Comparison of ENCODE assay signal across 1 cellular context in the genomic region with DNA sequence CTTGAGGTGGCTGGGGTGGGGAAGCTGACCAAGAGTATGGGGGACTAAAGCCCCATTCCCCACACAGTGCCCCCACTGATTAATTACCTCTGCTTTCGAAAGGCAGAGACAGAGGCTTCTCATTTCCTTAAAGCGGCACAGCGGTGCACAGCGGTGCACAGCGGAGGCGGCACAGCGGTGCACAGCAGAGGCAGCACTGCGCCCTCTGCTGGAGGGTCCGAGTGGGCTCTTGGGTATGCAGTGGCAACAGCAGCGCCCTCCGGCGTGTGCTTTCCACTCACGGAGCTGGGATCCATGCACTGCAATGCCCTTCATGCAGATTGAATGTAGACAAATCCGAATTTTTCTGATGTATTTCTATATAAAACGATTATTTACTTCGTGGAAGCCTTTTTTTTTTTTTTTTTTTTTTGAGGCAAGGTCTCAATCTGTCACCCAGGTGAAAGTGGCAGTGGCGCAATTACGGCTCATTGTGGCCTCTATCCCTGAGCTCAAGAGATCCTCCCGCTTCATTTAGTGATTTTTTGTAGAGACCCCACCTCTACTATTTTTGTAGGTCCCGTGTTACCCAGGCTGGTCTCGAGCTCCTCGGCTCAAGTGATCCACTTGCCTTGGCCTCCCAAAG.
A peak's percentile ranks its signal among the peaks of the same experiment; 100 is the strongest.
TF ChIP-seq lines count a peak whose summit lies in the region.

No MANE protein-coding gene starts in this region.

TF ChIP-seq in H1, 55 proteins besides CTCF, POLR2A, EP300 and RAD21 (continued from another document):
- 0 out of 4 replicates have a peak, but pooled peaks of 1 of the 2 experiments have one; percentile 39 for TF ChIP-seq HDAC2 (IDR thresholded peaks at IDR 0.05; ENCODE audit: borderline replicate concordance in 1 of 2, low read depth in 2 of 2, low read length in 2 of 2)
- TF ChIP-seq NANOG (IDR thresholded peaks at IDR 0.05; ENCODE audit: insufficient read depth, low read depth, low read length, poor library complexity, severe bottlenecking): peak; percentile 47
- TF ChIP-seq, protein P1, sequence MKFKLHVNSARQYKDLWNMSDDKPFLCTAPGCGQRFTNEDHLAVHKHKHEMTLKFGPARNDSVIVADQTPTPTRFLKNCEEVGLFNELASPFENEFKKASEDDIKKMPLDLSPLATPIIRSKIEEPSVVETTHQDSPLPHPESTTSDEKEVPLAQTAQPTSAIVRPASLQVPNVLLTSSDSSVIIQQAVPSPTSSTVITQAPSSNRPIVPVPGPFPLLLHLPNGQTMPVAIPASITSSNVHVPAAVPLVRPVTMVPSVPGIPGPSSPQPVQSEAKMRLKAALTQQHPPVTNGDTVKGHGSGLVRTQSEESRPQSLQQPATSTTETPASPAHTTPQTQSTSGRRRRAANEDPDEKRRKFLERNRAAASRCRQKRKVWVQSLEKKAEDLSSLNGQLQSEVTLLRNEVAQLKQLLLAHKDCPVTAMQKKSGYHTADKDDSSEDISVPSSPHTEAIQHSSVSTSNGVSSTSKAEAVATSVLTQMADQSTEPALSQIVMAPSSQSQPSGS (IDR thresholded peaks at IDR 0.05; ENCODE audit: low read length): no peak
- TF ChIP-seq EGR1 (IDR thresholded peaks at IDR 0.05; ENCODE audit: borderline replicate concordance, low read depth, low read length): peak; percentile 79; the same call in 1 of the 2 replicates
- peak; percentile 62; the same call in 1 of the 2 replicates for TF ChIP-seq TEAD4 (IDR thresholded peaks at IDR 0.05; ENCODE audit: low read depth, low read length)
- TF ChIP-seq TAF7 (optimal IDR thresholded peaks at IDR 0.05; ENCODE audit: borderline replicate concordance, low read depth, low read length): peak; percentile 48
- no peak for TF ChIP-seq PHF8 (conservative IDR thresholded peaks at IDR 0.05; ENCODE audit: low read depth, low read length)
